In genomic region chr20:48779435-48779834, GRCh38 we compare ENCODE assay signal across 22 cellular contexts. TPM values are rescaled to one million over a fixed set of nuclear protein-coding genes. Genes with fewer than 3 reads are reported as not detected.
DNase-seq lines count a peak whose midpoint lies in the region; ATAC-seq and FAIRE-seq lines count a peak whose summit lies in the region.
"Had no signal": no experiment of that assay in that cellular context is flagged by ENCODE, and none has a peak within 500 bp of the region (broad histone marks: within the 10 kb centered on the region; RNA-seq: fewer than 3 reads in every experiment).

No MANE protein-coding gene starts in this region.

- H3K9me3 ChIP-seq in CD8-positive, alpha-beta memory T cell (ENCODE audit: low read length): no peaks in the 10 kb centered on the region

- FAIRE-seq in RCC 7860 (lab: Jason Lieb, UNC): no peak

- peaks cover 63% of the 10 kb centered on the region for H3K4me1 ChIP-seq in CD8-positive, alpha-beta memory T cell (ENCODE audit: insufficient read depth, low read length)

- H3K27ac Mint-ChIP-seq in activated naive CD4-positive, alpha-beta T cell treated with anti-CD3 and anti-CD28 coated beads, Interleukin-2, amount 50 U/mL, for 24 hours: peak overlapping the region; percentile 70
- no peak overlapping the region for H3K27ac Mint-ChIP-seq in activated naive CD4-positive, alpha-beta T cell treated with anti-CD3 and anti-CD28 coated beads, Interleukin-2, amount 50 U/mL, for 72 hours
- peak overlapping the region in 5 of 8 donors; percentile 10 to 83 (median 44) for H3K27ac Mint-ChIP-seq in CD8-positive, alpha-beta memory T cell
- peak overlapping the region; percentile 19 for H3K27ac Mint-ChIP-seq in activated CD4-positive, alpha-beta memory T cell treated with anti-CD3 and anti-CD28 coated beads for 36 hours

- H3K36me3 ChIP-seq in CD8-positive, alpha-beta memory T cell (ENCODE audit: insufficient read depth, low read length): no peaks in the 10 kb centered on the region

- H3K27ac ChIP-seq in CD8-positive, alpha-beta memory T cell (ENCODE audit: low read depth, low read length): no peak overlapping the region
- H3K27ac ChIP-seq: BLaER1 treated with 17β-estradiol and CSF1 and Interleukin-3, amounts not matched to agents 10 nM and 100 nM; GM23248 had no signal

- H3K36me3 Mint-ChIP-seq in activated naive CD4-positive, alpha-beta T cell treated with anti-CD3 and anti-CD28 coated beads, Interleukin-2, amount 50 U/mL, for 24 hours: peaks cover 2% of the 10 kb centered on the region
- peaks cover 4 to 41% of the 10 kb centered on the region in 2 donors for H3K36me3 Mint-ChIP-seq in activated naive CD4-positive, alpha-beta T cell treated with anti-CD3 and anti-CD28 coated beads, Interleukin-2, amount 50 U/mL, for 72 hours
- H3K36me3 Mint-ChIP-seq in CD8-positive, alpha-beta memory T cell: peaks cover 9 to 26% (median 15%) of the 10 kb centered on the region in 3 donors
- peaks cover 32% of the 10 kb centered on the region for H3K36me3 Mint-ChIP-seq in activated CD4-positive, alpha-beta memory T cell treated with anti-CD3 and anti-CD28 coated beads for 36 hours

- POLR2A ChIA-PET in CD8-positive, alpha-beta memory T cell (lab: Charles Lee): interaction anchor here (0.6 kb wide), 1 partner anchor 125 kb away, joined by 5 read pairs; no protein-coding TSS in a partner anchor
- POLR2A ChIA-PET in activated CD4-positive, alpha-beta memory T cell treated with anti-CD3 and anti-CD28 coated beads for 36 hours (lab: Charles Lee): no interaction called here

- H3K4me3 Mint-ChIP-seq in activated naive CD4-positive, alpha-beta T cell treated with anti-CD3 and anti-CD28 coated beads, Interleukin-2, amount 50 U/mL, for 24 hours: no peak overlapping the region
- H3K4me3 Mint-ChIP-seq in CD8-positive, alpha-beta memory T cell: peak overlapping the region in 1 of 7 donors; percentile 12
- no peak overlapping the region for H3K4me3 Mint-ChIP-seq in activated CD4-positive, alpha-beta memory T cell treated with anti-CD3 and anti-CD28 coated beads for 36 hours

- H3K9me3 Mint-ChIP-seq in activated naive CD4-positive, alpha-beta T cell treated with anti-CD3 and anti-CD28 coated beads, Interleukin-2, amount 50 U/mL, for 24 hours: peaks cover 5% of the 10 kb centered on the region
- H3K9me3 Mint-ChIP-seq in activated naive CD4-positive, alpha-beta T cell treated with anti-CD3 and anti-CD28 coated beads, Interleukin-2, amount 50 U/mL, for 72 hours: peaks cover 0 to 14% of the 10 kb centered on the region in 2 donors
- H3K9me3 Mint-ChIP-seq in CD8-positive, alpha-beta memory T cell: peaks cover 0 to 1% (median 0%) of the 10 kb centered on the region in 5 donors
- H3K9me3 Mint-ChIP-seq in activated CD4-positive, alpha-beta memory T cell treated with anti-CD3 and anti-CD28 coated beads for 36 hours: peaks cover 16% of the 10 kb centered on the region

- no peak overlapping the region for H3K4me3 ChIP-seq in CD8-positive, alpha-beta memory T cell (ENCODE audit: low read length)
- H3K4me3 ChIP-seq: BLaER1 treated with 17β-estradiol and CSF1 and Interleukin-3, amounts not matched to agents 10 nM and 100 nM; GM23248 had no signal

- H3K27me3 Mint-ChIP-seq in activated naive CD4-positive, alpha-beta T cell treated with anti-CD3 and anti-CD28 coated beads, Interleukin-2, amount 50 U/mL, for 24 hours: no peaks in the 10 kb centered on the region
- peaks cover 0 to 1% of the 10 kb centered on the region in 2 donors for H3K27me3 Mint-ChIP-seq in CD8-positive, alpha-beta memory T cell
- no peaks in the 10 kb centered on the region for H3K27me3 Mint-ChIP-seq in activated CD4-positive, alpha-beta memory T cell treated with anti-CD3 and anti-CD28 coated beads for 36 hours

- intact Hi-C loops in activated CD4-positive, alpha-beta memory T cell treated with anti-CD3 and anti-CD28 coated beads for 36 hours (cut with micrococcal nuclease): no loop called here

- H3K4me1 Mint-ChIP-seq in activated naive CD4-positive, alpha-beta T cell treated with anti-CD3 and anti-CD28 coated beads, Interleukin-2, amount 50 U/mL, for 24 hours: peaks cover 27% of the 10 kb centered on the region
- H3K4me1 Mint-ChIP-seq in CD8-positive, alpha-beta memory T cell: peaks cover 17 to 39% (median 36%) of the 10 kb centered on the region in 3 donors
- H3K4me1 Mint-ChIP-seq in activated CD4-positive, alpha-beta memory T cell treated with anti-CD3 and anti-CD28 coated beads for 36 hours (ENCODE audit: low read depth): peaks cover 53% of the 10 kb centered on the region

- no peak for DNase-seq in activated naive CD4-positive, alpha-beta T cell treated with anti-CD3 and anti-CD28 coated beads, Interleukin-2, amount 50 U/mL, for 72 hours (ENCODE audit: low spot score in 2 of 2)
- no peak for DNase-seq in CD8-positive, alpha-beta memory T cell
- no peak for DNase-seq in activated CD4-positive, alpha-beta memory T cell treated with anti-CD3 and anti-CD28 coated beads for 36 hours
- DNase-seq in fibroblast of peridontal ligament (ENCODE audit: extremely low read depth) (peak; percentile 20), islet precursor cell (no peak), RCC 7860 (ENCODE audit: low spot score) (no peak)
- DNase-seq: COR-L47, DMS153, GF-D8, GM23248, HCEC 1CT, KBM-7, NCI-H187, NCI-H2107, NCI-H2227 treated with DMSO at 0.1 percent for 48 hours, NCI-H524, NCI-H82, OCI-M1, SHP77 had no signal

- H3K27me3 ChIP-seq in CD8-positive, alpha-beta memory T cell (ENCODE audit: insufficient read depth, low read length, poor library complexity, severe bottlenecking): no peaks in the 10 kb centered on the region
- H3K27me3 ChIP-seq: BLaER1 treated with 17β-estradiol and CSF1 and Interleukin-3, amounts not matched to agents 10 nM and 100 nM had no signal

- no peak for ATAC-seq in activated naive CD4-positive, alpha-beta T cell treated with anti-CD3 and anti-CD28 coated beads, Interleukin-2, amount 50 U/mL, for 72 hours
- ATAC-seq in GM21737 (IDR thresholded peaks at IDR 0.05; ENCODE audit: unreplicated experiment): no peak

- CTCF ChIA-PET in CD8-positive, alpha-beta memory T cell (lab: Charles Lee): interaction anchor here (0.8 to 1.5 kb wide), 3 partner anchors 20 to 122 kb away, joined by 3 read pairs; no protein-coding TSS in a partner anchor
- CTCF ChIA-PET in activated CD4-positive, alpha-beta memory T cell treated with anti-CD3 and anti-CD28 coated beads for 36 hours (lab: Charles Lee): interaction anchor here (1.4 to 1.6 kb wide), 2 partner anchors 10 to 122 kb away, joined by 3 to 4 read pairs; no protein-coding TSS in a partner anchor

RNA-seq across cellular contexts. Expression of gene PREX1, which starts 48.4 kb away (rescaled TPM):
- total RNA-seq in activated naive CD4-positive, alpha-beta T cell treated with anti-CD3 and anti-CD28 coated beads, Interleukin-2, amount 50 U/mL, for 72 hours: 10 to 100 TPM; 30.6 to 51.8 TPM
- 10 to 100 TPM; 90.0 to 90.5 TPM for total RNA-seq in CD8-positive, alpha-beta memory T cell
- polyA plus RNA-seq in CD8-positive, alpha-beta memory T cell: 89.5 TPM
- total RNA-seq in activated CD4-positive, alpha-beta memory T cell treated with anti-CD3 and anti-CD28 coated beads for 36 hours: 10 to 100 TPM; 91.5 to 92.8 TPM

Comparison
In these comparisons a context has a peak if more than half of its experiments do, and no peak if none do; other contexts are left out.
1. H3K27ac Mint-ChIP-seq: peak in activated naive CD4-positive, alpha-beta T cell treated with anti-CD3 and anti-CD28 coated beads, Interleukin-2, amount 50 U/mL, for 24 hours (single experiment), CD8-positive, alpha-beta memory T cell (5 of 8) and activated CD4-positive, alpha-beta memory T cell treated with anti-CD3 and anti-CD28 coated beads for 36 hours (single experiment); none in activated naive CD4-positive, alpha-beta T cell treated with anti-CD3 and anti-CD28 coated beads, Interleukin-2, amount 50 U/mL, for 72 hours (0 of 2).